ENCODE assay signal across 9 cellular contexts in genomic region chr11:81986556-81987161, GRCh38.
"Had no signal": no experiment of that assay in that cellular context is flagged by ENCODE, and none has a peak within 500 bp of the region (broad histone marks: within the 10 kb centered on the region; RNA-seq: fewer than 3 reads in every experiment).

No MANE protein-coding gene starts in this region.

- DNase-seq: GM23248, GOT3, H7, HFFc6, IMR-90 had no signal

- FAIRE-seq: HTR-8/SVneo, K562 had no signal

- ATAC-seq: HCT116, K562 had no signal

- H2AFZ ChIP-seq: GM23248 had no signal

- H3K36me3 ChIP-seq: HAP-1 had no signal

- H3K4me1 ChIP-seq: HAP-1 had no signal

- H3K27ac ChIP-seq: GM23248 had no signal

- H3K27ac Mint-ChIP-seq: HFFc6 had no signal

- H3K9me3 ChIP-seq: HAP-1 had no signal

- H3K4me3 ChIP-seq: GM23248, HAP-1, K562 had no signal

- H3K4me3 Mint-ChIP-seq: HFFc6 had no signal

- H3K9ac ChIP-seq: GM23248 had no signal
